In genomic region chr21:32516729-32517649, GRCh38 we compare ENCODE assay signal across 1 cellular context.
TF ChIP-seq lines count a peak whose summit lies in the region.

No MANE protein-coding gene starts in this region.

TF ChIP-seq in K562, 482 proteins besides CTCF, POLR2A, EP300 and RAD21 (continued from another document):
- no peak for TF ChIP-seq MLX (CRISPR knock-in tag; conservative IDR thresholded peaks at IDR 0.05)
- peak; percentile 43 to 72; a peak in 2 of 4 replicates for TF ChIP-seq KDM1A (IDR thresholded peaks at IDR 0.05)
- TF ChIP-seq ZBTB34 (CRISPR knock-in tag; IDR thresholded peaks at IDR 0.05) = no peak
- no peak for TF ChIP-seq KHSRP (IDR thresholded peaks at IDR 0.05)
- TF ChIP-seq GABPB1 (CRISPR knock-in tag; IDR thresholded peaks at IDR 0.05) = no peak
- no peak for TF ChIP-seq POLR2AphosphoS2 (IDR thresholded peaks at IDR 0.05; ENCODE audit: low read length)
- no peak for TF ChIP-seq SUPT5H (IDR thresholded peaks at IDR 0.05)
- peak; percentile 35 to 47; a peak in 2 of 4 replicates for TF ChIP-seq NRF1 (conservative IDR thresholded peaks at IDR 0.05 in 1 of 2, IDR thresholded peaks at IDR 0.05 in 1 of 2)
- TF ChIP-seq SAP30 (IDR thresholded peaks at IDR 0.05; ENCODE audit: borderline replicate concordance, insufficient read depth, low read depth, low read length, poor library complexity, severe bottlenecking) = no peak
- no peak for TF ChIP-seq KAT8 (IDR thresholded peaks at IDR 0.05; ENCODE audit: low read depth)
- no peak for TF ChIP-seq AFF4 (CRISPR knock-in tag; IDR thresholded peaks at IDR 0.05)
- TF ChIP-seq THAP12 (CRISPR knock-in tag; IDR thresholded peaks at IDR 0.05) = no peak
- no peak for TF ChIP-seq ATF1 (CRISPR knock-in tag; IDR thresholded peaks at IDR 0.05)
- TF ChIP-seq ATF1 (tag; IDR thresholded peaks at IDR 0.05) = peak; percentile 82
- peak; percentile 69 for TF ChIP-seq ATF3 (IDR thresholded peaks at IDR 0.05)
- TF ChIP-seq ATF3 (CRISPR knock-in tag; conservative IDR thresholded peaks at IDR 0.05) = no peak
- TF ChIP-seq SNIP1 (IDR thresholded peaks at IDR 0.05; ENCODE audit: low read depth) = no peak
- TF ChIP-seq DPF2 (IDR thresholded peaks at IDR 0.05) = 0 out of 2 replicates have a peak, but pooled peaks have one; percentile 20
- TF ChIP-seq TRIM24 (IDR thresholded peaks at IDR 0.05) = peak; percentile 22 to 38; a peak in 2 of 4 replicates
- no peak for TF ChIP-seq CHCHD3 (CRISPR knock-in tag; IDR thresholded peaks at IDR 0.05)
- TF ChIP-seq ARNT (IDR thresholded peaks at IDR 0.05) = no peak
- peak; percentile 46; the same call in 1 of the 2 replicates for TF ChIP-seq CREB1 (IDR thresholded peaks at IDR 0.05)
- no peak for TF ChIP-seq CREB1 (CRISPR knock-in tag; IDR thresholded peaks at IDR 0.05)
- no peak for TF ChIP-seq BCL6 (CRISPR knock-in tag; IDR thresholded peaks at IDR 0.05)
- TF ChIP-seq FOSL1 (tag; conservative IDR thresholded peaks at IDR 0.05) = peak; percentile 81
- peak; percentile 99 for TF ChIP-seq ZNF146 (CRISPR knock-in tag; IDR thresholded peaks at IDR 0.05; ENCODE audit: unreplicated experiment)
- peak; percentile 18; the same call in 1 of the 2 replicates for TF ChIP-seq PKNOX1 (IDR thresholded peaks at IDR 0.05)
- TF ChIP-seq CEBPB (tag; IDR thresholded peaks at IDR 0.05) = 0 out of 2 replicates have a peak, but pooled peaks have one; percentile 36
- peak; percentile 75 for TF ChIP-seq RBM25 (IDR thresholded peaks at IDR 0.05; ENCODE audit: low read depth, low read length, severe bottlenecking)
- no peak for TF ChIP-seq ZNF395 (CRISPR knock-in tag; IDR thresholded peaks at IDR 0.05)
